ENCODE assay signal across 15 cellular contexts in genomic region chr11:17020831-17021230, GRCh38.
"Had no signal": no experiment of that assay in that cellular context is flagged by ENCODE, and none has a peak within 500 bp of the region (broad histone marks: within the 10 kb centered on the region; RNA-seq: fewer than 3 reads in every experiment).

No MANE protein-coding gene starts in this region.

- H3K4me1 ChIP-seq: heart left ventricle, testis, upper lobe of right lung had no signal

- H3K4me3 ChIP-seq: heart left ventricle, lung, stomach, testis, upper lobe of right lung had no signal

- DNase-seq: activated CD4-positive, alpha-beta T cell treated with anti-CD3 and anti-CD28 coated beads, Interleukin-2, amount 50 U/mL, for 1 hour; activated CD8-positive, alpha-beta memory T cell treated with anti-CD3 and anti-CD28 coated beads for 24 hours; activated naive CD4-positive, alpha-beta T cell; activated naive CD8-positive, alpha-beta T cell treated with anti-CD3 and anti-CD28 coated beads, Interleukin-2, amount 10 ng/mL, durations not matched to agents 7 days and 5 days; anterior cingulate cortex; heart left ventricle; immature natural killer cell; left colon; naive B cell; small intestine; stomach; testis; upper lobe of right lung had no signal

- H3K9me3 ChIP-seq: heart left ventricle, stomach, testis, upper lobe of right lung had no signal

- H3K36me3 ChIP-seq: heart left ventricle, upper lobe of right lung had no signal

- H3K27me3 ChIP-seq: testis, upper lobe of right lung had no signal

- H3K27ac ChIP-seq: epithelial cell of prostate, heart left ventricle, stomach, testis, upper lobe of right lung had no signal
